In genomic region chr2:42562474-42563144, GRCh38 we compare ENCODE assay signal across 16 cellular contexts. TPM values are rescaled to one million over a fixed set of nuclear protein-coding genes. Genes with fewer than 3 reads are reported as not detected.
DNase-seq lines count a peak whose midpoint lies in the region; ATAC-seq and TF ChIP-seq lines count a peak whose summit lies in the region.
"Had no signal": no experiment of that assay in that cellular context is flagged by ENCODE, and none has a peak within 500 bp of the region (broad histone marks: within the 10 kb centered on the region; RNA-seq: fewer than 3 reads in every experiment).

No MANE protein-coding gene starts in this region.

- ATAC-seq in HG02870 (IDR thresholded peaks at IDR 0.05; ENCODE audit: unreplicated experiment), result no peak
- ATAC-seq in omental fat pad (ENCODE audit: low FRiP score), result no peak
- ATAC-seq in GM19395 (IDR thresholded peaks at IDR 0.05; ENCODE audit: unreplicated experiment), result no peak
- ATAC-seq: psoas muscle had no signal

- no peaks in the 10 kb centered on the region for H3K36me3 Mint-ChIP-seq in progenitor cell of endocrine pancreas (ENCODE audit: insufficient read depth)
- H3K36me3 Mint-ChIP-seq: activated naive CD8-positive, alpha-beta T cell treated with anti-CD3 and anti-CD28 coated beads, Interleukin-2, amount 10 ng/mL, durations not matched to agents 7 days and 5 days had no signal

- H3K9me3 ChIP-seq in HEK293 (ENCODE audit: control insufficient read depth, insufficient read depth, low read depth, low read length), result no peaks in the 10 kb centered on the region
- no peaks in the 10 kb centered on the region for H3K9me3 ChIP-seq in OCI-LY1 (ENCODE audit: low read length)
- H3K9me3 ChIP-seq in hepatocyte (ENCODE audit: low read depth), result no peaks in the 10 kb centered on the region
- H3K9me3 ChIP-seq: psoas muscle, tibial artery had no signal

- H3K27me3 ChIP-seq in OCI-LY1 (ENCODE audit: insufficient read depth, low read length), result no peaks in the 10 kb centered on the region
- no peaks in the 10 kb centered on the region for H3K27me3 ChIP-seq in hepatocyte
- H3K27me3 ChIP-seq: BLaER1 treated with 17β-estradiol and CSF1 and Interleukin-3, amounts not matched to agents 10 nM and 100 nM; tibial artery had no signal

- no peaks in the 10 kb centered on the region for H3K27me3 Mint-ChIP-seq in progenitor cell of endocrine pancreas
- H3K27me3 Mint-ChIP-seq: activated B cell treated with CpG ODN at 0.5 μM for 24 hours; activated naive CD8-positive, alpha-beta T cell treated with anti-CD3 and anti-CD28 coated beads, Interleukin-2, amount 10 ng/mL, durations not matched to agents 7 days and 5 days had no signal

- CTCF ChIA-PET in HEK293 (lab: Yijun Ruan, JAX), result interaction anchor here (0.6 kb wide), 1 partner anchor 476 kb away, joined by 3 read pairs; no protein-coding TSS in a partner anchor

- H3K9ac ChIP-seq in OCI-LY1 (ENCODE audit: low read length), result no peak overlapping the region
- H3K9ac ChIP-seq: BLaER1 treated with 17β-estradiol and CSF1 and Interleukin-3, amounts not matched to agents 10 nM and 100 nM had no signal

- 81% methylated on average over 4 of the region's 4 CpGs for WGBS in hepatocyte (ENCODE audit: low lambda C conversion rate, missing lambda C conversion rate)

- H3K79me2 ChIP-seq in OCI-LY1 (ENCODE audit: insufficient read depth, low read length) (no peaks in the 10 kb centered on the region), hepatocyte (no peaks in the 10 kb centered on the region)

- H3K4me2 ChIP-seq in OCI-LY1 (ENCODE audit: low read length), result no peak overlapping the region
- no peak overlapping the region for H3K4me2 ChIP-seq in hepatocyte
- H3K4me2 ChIP-seq: BLaER1 treated with 17β-estradiol and CSF1 and Interleukin-3, amounts not matched to agents 10 nM and 100 nM had no signal

- TF ChIP-seq CTCF in HEK293 (tag by site-specific recombination; IDR thresholded peaks at IDR 0.05), result no peak
- TF ChIP-seq CTCF in OCI-LY1 (IDR thresholded peaks at IDR 0.05; ENCODE audit: low read length), result no peak
- no peak for TF ChIP-seq CTCF in hepatocyte (IDR thresholded peaks at IDR 0.05; ENCODE audit: poor library complexity)
- TF ChIP-seq CTCF in progenitor cell of endocrine pancreas (IDR thresholded peaks at IDR 0.05; ENCODE audit: unreplicated experiment), result no peak
- no peak for TF ChIP-seq CTCF in omental fat pad (IDR thresholded peaks at IDR 0.05)

- H3K27ac ChIP-seq in HEK293 (ENCODE audit: extremely low read depth, low read depth, low read length) (no peak overlapping the region), OCI-LY1 (ENCODE audit: low read depth, low read length, poor library complexity, severe bottlenecking) (peak overlapping the region; percentile 81), hepatocyte (peak overlapping the region; percentile 19)
- H3K27ac ChIP-seq: BLaER1 treated with 17β-estradiol and CSF1 and Interleukin-3, amounts not matched to agents 10 nM and 100 nM; psoas muscle; tibial artery had no signal

- peaks cover 21% of the 10 kb centered on the region for H3K4me1 Mint-ChIP-seq in progenitor cell of endocrine pancreas (ENCODE audit: low read depth)

- DNase-seq in hepatocyte (ENCODE audit: low spot score) (peak; percentile 26), progenitor cell of endocrine pancreas (ENCODE audit: low spot score, unreplicated experiment) (no peak), omental fat pad (ENCODE audit: low spot score) (no peak)
- DNase-seq in stimulated activated CD4-positive, alpha-beta T cell treated with anti-CD3 and anti-CD28 coated beads, Interleukin-4, amount 100 ng/mL, for 24 hours, result no peak
- DNase-seq: activated B cell treated with CpG ODN at 0.5 μM for 24 hours; activated naive CD8-positive, alpha-beta T cell treated with anti-CD3 and anti-CD28 coated beads, Interleukin-2, amount 10 ng/mL, durations not matched to agents 7 days and 5 days; central memory CD4-positive, alpha-beta T cell; MV-4-11; OCI-M1; psoas muscle; tibial artery had no signal

- no peak overlapping the region for H2AFZ ChIP-seq in OCI-LY1 (ENCODE audit: low read length)
- no peak overlapping the region for H2AFZ ChIP-seq in hepatocyte

- H3K9me2 ChIP-seq in OCI-LY1 (ENCODE audit: low read depth, low read length) (no peaks in the 10 kb centered on the region), hepatocyte (replicated peaks; ENCODE audit: insufficient read depth) (no peaks in the 10 kb centered on the region)

- POLR2A ChIA-PET in HEK293 (lab: Yijun Ruan, JAX), result no interaction called here

- H3K9me3 Mint-ChIP-seq in progenitor cell of endocrine pancreas (ENCODE audit: low read depth), result peaks cover 5% of the 10 kb centered on the region
- H3K9me3 Mint-ChIP-seq: activated B cell treated with CpG ODN at 0.5 μM for 24 hours; activated naive CD8-positive, alpha-beta T cell treated with anti-CD3 and anti-CD28 coated beads, Interleukin-2, amount 10 ng/mL, durations not matched to agents 7 days and 5 days had no signal

- H3F3A ChIP-seq in OCI-LY1 (ENCODE audit: insufficient read depth, low read length), result peaks cover 11% of the 10 kb centered on the region; the same call in 1 of the 2 replicates

- H3K27ac Mint-ChIP-seq in progenitor cell of endocrine pancreas, result peak overlapping the region; percentile 63
- H3K27ac Mint-ChIP-seq: activated B cell treated with CpG ODN at 0.5 μM for 24 hours; activated naive CD8-positive, alpha-beta T cell treated with anti-CD3 and anti-CD28 coated beads, Interleukin-2, amount 10 ng/mL, durations not matched to agents 7 days and 5 days had no signal

- 0 out of 2 replicates have a peak, but pooled peaks cover under 1% of the 10 kb centered on the region for H3K4me1 ChIP-seq in HEK293 (ENCODE audit: control insufficient read depth, insufficient read depth, low read length)
- H3K4me1 ChIP-seq in OCI-LY1 (ENCODE audit: insufficient read depth, low read length, severe bottlenecking), result peaks cover 60% of the 10 kb centered on the region
- peaks cover 1% of the 10 kb centered on the region for H3K4me1 ChIP-seq in hepatocyte (ENCODE audit: insufficient read depth)

- no peaks in the 10 kb centered on the region; a peak in 1 of 3 replicates for H3K36me3 ChIP-seq in HEK293 (ENCODE audit: control insufficient read depth in 2 of 2, insufficient read depth in 1 of 2, low read length in 2 of 2)
- H3K36me3 ChIP-seq in OCI-LY1 (ENCODE audit: insufficient read depth, low read length), result no peaks in the 10 kb centered on the region
- no peaks in the 10 kb centered on the region for H3K36me3 ChIP-seq in hepatocyte (replicated peaks; ENCODE audit: insufficient read depth, low read depth)
- H3K36me3 ChIP-seq: BLaER1 treated with 17β-estradiol and CSF1 and Interleukin-3, amounts not matched to agents 10 nM and 100 nM; tibial artery had no signal

- peak overlapping the region; percentile 10 for H3K4me3 Mint-ChIP-seq in progenitor cell of endocrine pancreas (ENCODE audit: low read depth)
- H3K4me3 Mint-ChIP-seq: activated B cell treated with CpG ODN at 0.5 μM for 24 hours; activated naive CD8-positive, alpha-beta T cell treated with anti-CD3 and anti-CD28 coated beads, Interleukin-2, amount 10 ng/mL, durations not matched to agents 7 days and 5 days had no signal

- H4K20me1 ChIP-seq in OCI-LY1 (ENCODE audit: insufficient read depth, low read length) (no peaks in the 10 kb centered on the region), hepatocyte (ENCODE audit: insufficient read depth, poor library complexity, severe bottlenecking) (no peaks in the 10 kb centered on the region)
- H4K20me1 ChIP-seq: BLaER1 treated with 17β-estradiol and CSF1 and Interleukin-3, amounts not matched to agents 10 nM and 100 nM had no signal

- no peak overlapping the region for H3K4me3 ChIP-seq in HEK293 (ENCODE audit: low read depth, low read length)
- H3K4me3 ChIP-seq in OCI-LY1 (ENCODE audit: low read depth, low read length, poor library complexity, severe bottlenecking), result no peak overlapping the region
- no peak overlapping the region for H3K4me3 ChIP-seq in hepatocyte
- H3K4me3 ChIP-seq: BLaER1 treated with 17β-estradiol and CSF1 and Interleukin-3, amounts not matched to agents 10 nM and 100 nM; psoas muscle; tibial artery had no signal

TF ChIP-seq in HEK293, 187 proteins besides CTCF, POLR2A, EP300 and RAD21:
- TF ChIP-seq ZNF266 (tag by site-specific recombination; IDR thresholded peaks at IDR 0.05; ENCODE audit: low read depth) (peak; percentile 49; the same call in 1 of the 2 replicates), ZNF600 (tag by site-specific recombination; IDR thresholded peaks at IDR 0.05) (0 out of 2 replicates have a peak, but pooled peaks have one; percentile 20), ZBTB11 (tag by site-specific recombination; conservative IDR thresholded peaks at IDR 0.05; ENCODE audit: low read depth) (no peak)
TF ChIP-seq in HEK293: peak in this region for 2.

RNA-seq across cellular contexts. Expression of gene MTA3, which starts 5.8 kb away (rescaled TPM):
- 34.6 and 38.7 TPM in 2 replicates for total RNA-seq in hepatocyte
- 36.1 and 44.3 TPM in 2 replicates for polyA plus RNA-seq in hepatocyte
- total RNA-seq in progenitor cell of endocrine pancreas, result 96.0 and 102 TPM in 2 replicates
- 10 to 100 TPM; 10.8 to 36.6 (median 25.2) TPM for total RNA-seq in omental fat pad
